ENCODE assay signal across 1 cellular context in genomic region chr19:40159744-40160143, GRCh38.
TF ChIP-seq lines count a peak whose summit lies in the region.

No MANE protein-coding gene starts in this region.

TF ChIP-seq in HepG2, 621 proteins besides CTCF, POLR2A, EP300 and RAD21 (continued from another document and continues in another):
- TF ChIP-seq USF2 (IDR thresholded peaks at IDR 0.05; ENCODE audit: low read depth, low read length) (no peak), USF2 (CRISPR knock-in tag; IDR thresholded peaks at IDR 0.05; ENCODE audit: borderline replicate concordance) (no peak), KIAA2018 (CRISPR knock-in tag; IDR thresholded peaks at IDR 0.05; ENCODE audit: borderline replicate concordance) (no peak), ESRRA (CRISPR knock-in tag; IDR thresholded peaks at IDR 0.05; ENCODE audit: low read depth) (no peak), HDAC2 (CRISPR knock-in tag; IDR thresholded peaks at IDR 0.05) (no peak; the same call in 1 of the 2 replicates), ZNF780A (CRISPR knock-in tag; IDR thresholded peaks at IDR 0.05) (no peak), RBM39 (IDR thresholded peaks at IDR 0.05; ENCODE audit: low read depth, low read length, poor library complexity, severe bottlenecking) (no peak), HMGXB4 (CRISPR knock-in tag; IDR thresholded peaks at IDR 0.05; ENCODE audit: borderline replicate concordance in 1 of 2, low read depth in 1 of 2) (no peak), ZNF33A (CRISPR knock-in tag; IDR thresholded peaks at IDR 0.05; ENCODE audit: borderline replicate concordance) (no peak), ZNF280D (CRISPR knock-in tag; IDR thresholded peaks at IDR 0.05) (no peak), IKZF5 (CRISPR knock-in tag; IDR thresholded peaks at IDR 0.05) (no peak), GMEB1 (CRISPR knock-in tag; IDR thresholded peaks at IDR 0.05; ENCODE audit: borderline replicate concordance) (peak; percentile 51; the same call in 1 of the 2 replicates), XBP1 (CRISPR knock-in tag; IDR thresholded peaks at IDR 0.05) (no peak), ZNF547 (CRISPR knock-in tag; IDR thresholded peaks at IDR 0.05) (no peak), ZBTB42 (CRISPR knock-in tag; IDR thresholded peaks at IDR 0.05) (no peak), ZNF75D (CRISPR knock-in tag; IDR thresholded peaks at IDR 0.05; ENCODE audit: borderline replicate concordance) (no peak), ZNF432 (CRISPR knock-in tag; IDR thresholded peaks at IDR 0.05; ENCODE audit: borderline replicate concordance) (no peak), HNRNPK (IDR thresholded peaks at IDR 0.05; ENCODE audit: low read depth, low read length, poor library complexity, severe bottlenecking) (no peak), FLYWCH1 (CRISPR knock-in tag; IDR thresholded peaks at IDR 0.05) (no peak), ZNF619 (CRISPR knock-in tag; IDR thresholded peaks at IDR 0.05) (no peak), CHD4 (IDR thresholded peaks at IDR 0.05; ENCODE audit: borderline replicate concordance, low read length) (no peak), GPBP1L1 (CRISPR knock-in tag; IDR thresholded peaks at IDR 0.05) (no peak), ZNF235 (CRISPR knock-in tag; IDR thresholded peaks at IDR 0.05; ENCODE audit: borderline replicate concordance) (no peak), MED8 (CRISPR knock-in tag; IDR thresholded peaks at IDR 0.05; ENCODE audit: insufficient replicate concordance) (no peak), ZNF256 (CRISPR knock-in tag; conservative IDR thresholded peaks at IDR 0.05) (no peak), FOSL2 (CRISPR knock-in tag; IDR thresholded peaks at IDR 0.05) (0 out of 2 replicates have a peak, but pooled peaks have one; percentile 18), ZSCAN30 (CRISPR knock-in tag; IDR thresholded peaks at IDR 0.05) (no peak), ZBTB34 (CRISPR knock-in tag; IDR thresholded peaks at IDR 0.05) (peak; percentile 64; the same call in 1 of the 2 replicates), CENPBD1 (CRISPR knock-in tag; IDR thresholded peaks at IDR 0.05; ENCODE audit: borderline replicate concordance, low read depth) (no peak), SRSF9 (IDR thresholded peaks at IDR 0.05; ENCODE audit: borderline replicate concordance, insufficient read depth, low read depth, low read length, poor library complexity, severe bottlenecking) (no peak), ZNF3 (CRISPR knock-in tag; IDR thresholded peaks at IDR 0.05) (no peak), ZNF589 (CRISPR knock-in tag; conservative IDR thresholded peaks at IDR 0.05) (no peak)
